ENCODE assay signal across 17 cellular contexts in genomic region chr10:104306897-104307296, GRCh38. TPM values are rescaled to one million over a fixed set of nuclear protein-coding genes. Genes with fewer than 3 reads are reported as not detected.
DNase-seq lines count a peak whose midpoint lies in the region; ATAC-seq, FAIRE-seq and TF ChIP-seq lines count a peak whose summit lies in the region.
"Had no signal": no experiment of that assay in that cellular context is flagged by ENCODE, and none has a peak within 500 bp of the region (broad histone marks: within the 10 kb centered on the region; RNA-seq: fewer than 3 reads in every experiment).

No MANE protein-coding gene starts in this region.

- no peak for TF ChIP-seq CTCF in IMR-90 (conservative IDR thresholded peaks at IDR 0.05; ENCODE audit: low read depth, low read length)
- no peak for TF ChIP-seq CTCF in H1 (IDR thresholded peaks at IDR 0.05; ENCODE audit: control extremely low read depth in 1 of 3, insufficient read depth in 1 of 3, low read depth in 1 of 3, low read length in 3 of 3)
- no peak for TF ChIP-seq CTCF in neutrophil (IDR thresholded peaks at IDR 0.05)
- no peak for TF ChIP-seq CTCF in GM13976 (IDR thresholded peaks at IDR 0.05; ENCODE audit: borderline replicate concordance, control extremely low read depth, extremely low read depth, insufficient read depth, missing control alignments)

- H3K27ac ChIP-seq in IMR-90 (ENCODE audit: insufficient read depth, low read length) (no peak overlapping the region), H1 (ENCODE audit: low read depth, low read length) (no peak overlapping the region), neutrophil (peak overlapping the region; percentile 72)
- H3K27ac ChIP-seq in effector memory CD4-positive, alpha-beta T cell (ENCODE audit: insufficient read depth, low read length, poor library complexity, severe bottlenecking) = no peak overlapping the region
- H3K27ac ChIP-seq: SK-N-MC, vagina had no signal

- H2BK5ac ChIP-seq in IMR-90 (ENCODE audit: low read depth, low read length, poor library complexity, severe bottlenecking) = no peak overlapping the region
- H2BK5ac ChIP-seq in H1 (ENCODE audit: low read depth, low read length) = no peak overlapping the region

- peaks cover 44% of the 10 kb centered on the region for H3K4me1 Mint-ChIP-seq in activated CD8-positive, alpha-beta memory T cell treated with anti-CD3 and anti-CD28 coated beads, Interleukin-2, amount 10 ng/mL, durations not matched to agents 7 days and 5 days

- peak; percentile 58 for DNase-seq in activated CD8-positive, alpha-beta memory T cell treated with anti-CD3 and anti-CD28 coated beads for 24 hours
- DNase-seq in activated CD8-positive, alpha-beta memory T cell treated with anti-CD3 and anti-CD28 coated beads, Interleukin-2, amount 10 ng/mL, durations not matched to agents 7 days and 5 days = no peak
- no peak for DNase-seq in IMR-90
- DNase-seq in H1 (ENCODE audit: low read depth in 1 of 2, low spot score in 2 of 2) = no peak
- no peak for DNase-seq in effector memory CD4-positive, alpha-beta T cell
- DNase-seq in AG08396 (ENCODE audit: low spot score) = no peak
- no peak for DNase-seq in GM13976 (ENCODE audit: low spot score)
- DNase-seq: midbrain; NCI-H187; NCI-H524 treated with DMSO at 0.1 percent for 48 hours; nucleus accumbens; stimulated activated CD4-positive, alpha-beta T cell treated with anti-CD3 and anti-CD28 coated beads, Interleukin-1b, Interleukin-23, amount 100 ng/mL, for 48 hours had no signal

- H3K4me3 ChIP-seq in IMR-90 (ENCODE audit: insufficient read depth, low read depth, low read length) (no peak overlapping the region), H1 (ENCODE audit: extremely low read depth in 1 of 4, insufficient read depth in 2 of 4, low read depth in 3 of 4, low read length in 4 of 4) (no peak overlapping the region), neutrophil (ENCODE audit: low read depth in 1 of 2, low read length in 1 of 2) (no peak overlapping the region)
- H3K4me3 ChIP-seq in effector memory CD4-positive, alpha-beta T cell (ENCODE audit: insufficient read depth, low read depth, low read length, poor library complexity, severe bottlenecking) = no peak overlapping the region
- H3K4me3 ChIP-seq: SK-N-MC, vagina had no signal

- in situ Hi-C loops in IMR-90 (cut with MboI; ENCODE audit: low sequenced_read_pairs) = no loop called here
- in situ Hi-C loops in GM13976 (cut with MboI; ENCODE audit: low sequenced_read_pairs, unreplicated experiment) = no loop called here

- H2BK20ac ChIP-seq in IMR-90 (ENCODE audit: low read depth, low read length) = no peak overlapping the region
- H2BK20ac ChIP-seq in H1 (ENCODE audit: low read length) = no peak overlapping the region

- POLR2A ChIA-PET in IMR-90 (lab: Charles Lee; ENCODE audit: unreplicated experiment) (no interaction called here), H1 (lab: Charles Lee; ENCODE audit: partially characterized antibody) (interaction anchor here (0.6 to 3.2 kb wide), 12 partner anchors 7 to 226 kb away, joined by 3 to 23 read pairs (median 4); no protein-coding TSS in a partner anchor)

- H3K56ac ChIP-seq in IMR-90 (ENCODE audit: extremely low read depth, insufficient read depth, low read length) (no peak overlapping the region), H1 (replicated peaks; ENCODE audit: insufficient read length, low read depth, low read length) (no peak overlapping the region)

- H3K27me3 ChIP-seq in IMR-90 (ENCODE audit: control insufficient read depth, insufficient read depth, low read length) (no peaks in the 10 kb centered on the region), H1 (replicated peaks in 1 of 4; ENCODE audit: control insufficient read depth in 3 of 4, extremely low read depth in 1 of 4, insufficient read depth in 3 of 4, low read length in 3 of 4) (no peaks in the 10 kb centered on the region), neutrophil (no peaks in the 10 kb centered on the region)
- H3K27me3 ChIP-seq in effector memory CD4-positive, alpha-beta T cell (replicated peaks; ENCODE audit: control insufficient read depth, insufficient read depth, low read length, poor library complexity, severe bottlenecking) = no peaks in the 10 kb centered on the region
- H3K27me3 ChIP-seq: vagina had no signal

- intact Hi-C loops in IMR-90 (cut with micrococcal nuclease) = no loop called here

- TF ChIP-seq RAD21 in IMR-90 (IDR thresholded peaks at IDR 0.05; ENCODE audit: low read length) (no peak), H1 (IDR thresholded peaks at IDR 0.05 in 1 of 2, conservative IDR thresholded peaks at IDR 0.05 in 1 of 2; ENCODE audit: low read depth in 2 of 2, low read length in 2 of 2) (0 out of 4 replicates have a peak, but pooled peaks of 1 of the 2 experiments have one; percentile 6)

- H3K36me3 Mint-ChIP-seq in activated CD8-positive, alpha-beta memory T cell treated with anti-CD3 and anti-CD28 coated beads, Interleukin-2, amount 10 ng/mL, durations not matched to agents 7 days and 5 days = peaks cover 15% of the 10 kb centered on the region

- no peak overlapping the region for H2AFZ ChIP-seq in IMR-90 (replicated peaks; ENCODE audit: low read length, poor library complexity)
- H2AFZ ChIP-seq in H1 (ENCODE audit: low read length) = no peak overlapping the region

- TF ChIP-seq EP300 in H1 (IDR thresholded peaks at IDR 0.05; ENCODE audit: borderline replicate concordance in 1 of 2, low read depth in 2 of 2, low read length in 2 of 2) = no peak

- FAIRE-seq in H1 (lab: Jason Lieb, UNC) = no peak

- peaks cover 18% of the 10 kb centered on the region for H3K4me1 ChIP-seq in IMR-90 (ENCODE audit: control insufficient read depth, insufficient read depth, low read length)
- peaks cover 0 to 7% (median 3%) of the 10 kb centered on the region in 4 experiments; a peak in 3 of 7 replicates for H3K4me1 ChIP-seq in H1 (replicated peaks in 1 of 4; ENCODE audit: control insufficient read depth in 3 of 4, insufficient read depth in 4 of 4, low read length in 3 of 4)
- peaks cover 36 to 67% of the 10 kb centered on the region in 2 experiments for H3K4me1 ChIP-seq in neutrophil (ENCODE audit: control insufficient read depth in 1 of 2, insufficient read depth in 1 of 2, low read depth in 1 of 2, low read length in 1 of 2)
- H3K4me1 ChIP-seq in effector memory CD4-positive, alpha-beta T cell (ENCODE audit: control insufficient read depth, insufficient read depth, low read length, poor library complexity, severe bottlenecking) = peaks cover 14% of the 10 kb centered on the region

- 0 out of 2 replicates have a peak, but pooled peaks have one; percentile 12 for TF ChIP-seq POLR2A in IMR-90 (IDR thresholded peaks at IDR 0.05; ENCODE audit: low read depth, low read length)
- no peak for TF ChIP-seq POLR2A in H1 (IDR thresholded peaks at IDR 0.05; ENCODE audit: control extremely low read depth in 1 of 2, low read depth in 2 of 2, low read length in 2 of 2)

- BruUV-seq in IMR-90 (replicated peaks; lab: Mats Ljungman, UMichigan) = no TSS peak

- no peak overlapping the region for H2BK120ac ChIP-seq in IMR-90 (ENCODE audit: low read depth, low read length)
- no peak overlapping the region for H2BK120ac ChIP-seq in H1 (replicated peaks; ENCODE audit: low read depth, low read length)

- dilution Hi-C loops in IMR-90 (cut with HindIII; ENCODE audit: low sequenced_read_pairs, unreplicated experiment) = no loop called here

- H3K79me1 ChIP-seq in IMR-90 (ENCODE audit: low read depth in 1 of 2, low read length in 2 of 2) = peaks cover 17 to 62% of the 10 kb centered on the region in 2 experiments
- no peaks in the 10 kb centered on the region; the same call in 1 of the 2 replicates for H3K79me1 ChIP-seq in H1 (ENCODE audit: low read depth, low read length)

- no peak overlapping the region for H3K27ac Mint-ChIP-seq in activated CD8-positive, alpha-beta memory T cell treated with anti-CD3 and anti-CD28 coated beads, Interleukin-2, amount 10 ng/mL, durations not matched to agents 7 days and 5 days

- H2BK12ac ChIP-seq in H1 (ENCODE audit: low read depth, low read length) = no peak overlapping the region

- no peak overlapping the region for H3K4me3 Mint-ChIP-seq in activated CD8-positive, alpha-beta memory T cell treated with anti-CD3 and anti-CD28 coated beads, Interleukin-2, amount 10 ng/mL, durations not matched to agents 7 days and 5 days
- H3K4me3 Mint-ChIP-seq: brain had no signal

- H3K4ac ChIP-seq in IMR-90 (ENCODE audit: low read depth, low read length) (0 out of 2 replicates have a peak overlapping the region, but pooled peaks have one; percentile 11), H1 (replicated peaks; ENCODE audit: insufficient read length, low read depth, low read length) (no peak overlapping the region)

- H3K23me2 ChIP-seq in H1 (ENCODE audit: low read depth, low read length) = no peaks in the 10 kb centered on the region

- H3K4me2 ChIP-seq in IMR-90 (ENCODE audit: low read depth, low read length) (no peak overlapping the region), H1 (ENCODE audit: insufficient read depth in 1 of 2, low read depth in 2 of 2, low read length in 2 of 2) (no peak overlapping the region)

- H2AK5ac ChIP-seq in IMR-90 (ENCODE audit: low read depth, low read length) (no peak overlapping the region), H1 (ENCODE audit: low read depth, low read length) (no peak overlapping the region)

- no peak overlapping the region for H3K14ac ChIP-seq in IMR-90 (replicated peaks; ENCODE audit: low read depth, low read length)
- H3K14ac ChIP-seq in H1 (ENCODE audit: insufficient read length) = no peak overlapping the region

- H3K9me3 ChIP-seq in IMR-90 (ENCODE audit: control insufficient read depth, insufficient read depth, low read length) (no peaks in the 10 kb centered on the region), H1 (ENCODE audit: insufficient read depth in 2 of 2, low read depth in 1 of 2, low read length in 1 of 2) (peaks cover 12 to 14% of the 10 kb centered on the region in 2 experiments), neutrophil (no peaks in the 10 kb centered on the region)
- no peaks in the 10 kb centered on the region for H3K9me3 ChIP-seq in effector memory CD4-positive, alpha-beta T cell (ENCODE audit: control insufficient read depth, low read length)
- H3K9me3 ChIP-seq: vagina had no signal

- H3K18ac ChIP-seq in IMR-90 (ENCODE audit: low read depth, low read length) = no peak overlapping the region
- H3K18ac ChIP-seq in H1 (ENCODE audit: extremely low read depth, low read length) = no peak overlapping the region

- H4K5ac ChIP-seq in IMR-90 (ENCODE audit: low read depth, low read length) (no peak overlapping the region), H1 (ENCODE audit: insufficient read length, low read depth, low read length) (no peak overlapping the region)

- H4K20me1 ChIP-seq in IMR-90 (ENCODE audit: insufficient read depth, low read length) (peaks cover 13% of the 10 kb centered on the region), H1 (replicated peaks in 1 of 2; ENCODE audit: control insufficient read depth in 1 of 2, insufficient read depth in 2 of 2, low read length in 2 of 2) (peaks cover 0 to 7% of the 10 kb centered on the region in 2 experiments)

- no peaks in the 10 kb centered on the region for H3K79me2 ChIP-seq in H1 (ENCODE audit: control insufficient read depth in 1 of 2, insufficient read depth in 2 of 2, low read length in 2 of 2)

- CTCF ChIA-PET in activated CD8-positive, alpha-beta memory T cell treated with anti-CD3 and anti-CD28 coated beads, Interleukin-2, amount 10 ng/mL, durations not matched to agents 7 days and 5 days (lab: Charles Lee) = interaction anchor here (1.0 to 14.7 kb wide), 12 partner anchors 9 to 43 kb away, joined by 3 to 270 read pairs (median 8); partner anchors contain the start of genes CFAP58 and ITPRIP
- CTCF ChIA-PET in IMR-90 (lab: Yijun Ruan, JAX) = interaction anchor here (0.8 to 2.0 kb wide), 5 partner anchors 12 to 32 kb away, joined by 3 to 5 read pairs (median 3); partner anchors contain the start of gene ITPRIP
- CTCF ChIA-PET in H1 (lab: Charles Lee; ENCODE audit: partially characterized antibody) = interaction anchor here (0.9 to 14.8 kb wide), 16 partner anchors 9 to 417 kb away, joined by 3 to 331 read pairs (median 12); partner anchors contain the start of genes CFAP58 and ITPRIP

- ATAC-seq in activated CD8-positive, alpha-beta memory T cell treated with anti-CD3 and anti-CD28 coated beads, Interleukin-2, amount 10 ng/mL, durations not matched to agents 7 days and 5 days = no peak
- no peak for ATAC-seq in IMR-90 (ENCODE audit: low read depth)
- ATAC-seq: activated naive CD4-positive, alpha-beta T cell treated with anti-CD3 and anti-CD28 coated beads, Interleukin-2, amount 50 U/mL, for 72 hours had no signal

- H2BK15ac ChIP-seq in IMR-90 (ENCODE audit: low read depth, low read length) = no peak overlapping the region; the same call in 2 of the 3 replicates
- 0 out of 2 replicates have a peak overlapping the region, but pooled peaks have one; percentile 48 for H2BK15ac ChIP-seq in H1 (ENCODE audit: low read length)

- H3K36me3 ChIP-seq in IMR-90 (ENCODE audit: control insufficient read depth, insufficient read depth, low read length) (peaks cover 13% of the 10 kb centered on the region), H1 (ENCODE audit: control insufficient read depth in 2 of 4, insufficient read depth in 4 of 4, low read length in 3 of 4) (0 out of 8 replicates have a peak, but pooled peaks cover 0 to 5% (median 0%) of the 10 kb centered on the region in 4 experiments), neutrophil (peaks cover 56% of the 10 kb centered on the region)
- peaks cover 5% of the 10 kb centered on the region for H3K36me3 ChIP-seq in effector memory CD4-positive, alpha-beta T cell (ENCODE audit: control insufficient read depth, insufficient read depth, low read length)
- H3K36me3 ChIP-seq: vagina had no signal

- no peak overlapping the region for H2AK9ac ChIP-seq in IMR-90 (replicated peaks; ENCODE audit: low read depth, low read length, poor library complexity)

- peaks cover 4% of the 10 kb centered on the region for H3K9me3 Mint-ChIP-seq in activated CD8-positive, alpha-beta memory T cell treated with anti-CD3 and anti-CD28 coated beads, Interleukin-2, amount 10 ng/mL, durations not matched to agents 7 days and 5 days (ENCODE audit: low read depth)

- H4K8ac ChIP-seq in IMR-90 (ENCODE audit: low read depth in 2 of 2, low read length in 2 of 2) (no peak overlapping the region), H1 (ENCODE audit: extremely low read depth, insufficient read depth, low read length) (no peak overlapping the region)

- H4K91ac ChIP-seq in IMR-90 (ENCODE audit: insufficient read depth, low read depth, low read length) (no peak overlapping the region), H1 (replicated peaks; ENCODE audit: insufficient read length, low read length) (no peak overlapping the region)

- H3K27me3 Mint-ChIP-seq in activated CD8-positive, alpha-beta memory T cell treated with anti-CD3 and anti-CD28 coated beads, Interleukin-2, amount 10 ng/mL, durations not matched to agents 7 days and 5 days = no peaks in the 10 kb centered on the region

- H3K9ac ChIP-seq in IMR-90 (ENCODE audit: low read depth, low read length) (no peak overlapping the region), H1 (replicated peaks in 1 of 4; ENCODE audit: extremely low read depth in 1 of 4, low read depth in 3 of 4, low read length in 3 of 4) (no peak overlapping the region; a peak in 1 of 7 replicates)

- H3K23ac ChIP-seq in IMR-90 (ENCODE audit: low read depth, low read length) = no peak overlapping the region
- no peak overlapping the region for H3K23ac ChIP-seq in H1 (ENCODE audit: insufficient read length)

- no CpG with 5 or more reads among the region's 3 CpGs for WGBS in IMR-90 (ENCODE audit: extremely low coverage in 2 of 2, insufficient read length in 1 of 2), 2 experiments
- WGBS in H1 (ENCODE audit: extremely low coverage in 1 of 2, insufficient coverage in 1 of 2, insufficient read length in 1 of 2, insufficient replicate concordance in 2 of 2, low coverage in 1 of 2, low lambda C conversion rate in 2 of 2, missing lambda C conversion rate in 1 of 2), 2 experiments = 89% methylated on average over 3 of the region's 3 CpGs; no CpG with 5 or more reads in 1 of the 2 experiments

- peaks cover 30% of the 10 kb centered on the region for H3K9me1 ChIP-seq in IMR-90 (ENCODE audit: insufficient read depth, low read length)

RNA-seq across cellular contexts. Expression of gene ITPRIP, which starts 31.4 kb away (rescaled TPM):
- 10 to 100 TPM; 21.6 to 21.9 TPM for total RNA-seq in activated CD8-positive, alpha-beta memory T cell treated with anti-CD3 and anti-CD28 coated beads, Interleukin-2, amount 10 ng/mL, durations not matched to agents 7 days and 5 days
- 7.2 and 7.5 TPM in 2 replicates for total RNA-seq in IMR-90 (2012; rRNA removed)
- polyA plus RNA-seq in IMR-90 (2012; rRNA removed) = 31.9 and 38.1 TPM in 2 replicates
- polyA plus RNA-seq in IMR-90 (2012; cell fraction: cytosol; rRNA removed) = 24.7 and 46.9 TPM in 2 replicates
- 64.8 and 65.2 TPM in 2 replicates for polyA plus RNA-seq in IMR-90 (2012; cell fraction: nucleus; rRNA removed; ENCODE audit: low replicate concordance)
- 16.9 and 17.1 TPM in 2 replicates for total RNA-seq in H1 (2021; fragmentation: NEBNext Ultra II Directional; extraction: Animal tissue kit (Norgen Biotek cat#: 25700))
- 15.2 and 15.3 TPM in 2 replicates for polyA plus RNA-seq in H1 (2011; rRNA removed)
- 11.4 TPM for polyA plus RNA-seq in H1 (2011; cell fraction: cytosol; rRNA removed)
- 17.8 TPM for polyA plus RNA-seq in H1 (2011; cell fraction: nucleus; rRNA removed)
- 13.9 to 16.3 TPM (median 15.0 TPM) in 4 replicates for polyA plus RNA-seq in H1 (2012, experiment 1 of 2)
- polyA plus RNA-seq in H1 (2012, experiment 2 of 2) = 12.2 TPM
- polyA plus RNA-seq in H1 (2013, experiment 1 of 2) = 20.7 TPM
- 21.2 TPM for polyA plus RNA-seq in H1 (2013, experiment 2 of 2)
- 20.2 and 21.4 TPM in 2 replicates for polyA minus RNA-seq in H1 (2011; rRNA and poly(A)+ RNA removed)
- 8.9 TPM for polyA minus RNA-seq in H1 (2011; cell fraction: cytosol; rRNA and poly(A)+ RNA removed)
- 23.5 TPM for polyA minus RNA-seq in H1 (2011; cell fraction: nucleus; rRNA and poly(A)+ RNA removed)

RNA-seq across cellular contexts. Expression of gene GSTO2, which starts 37.9 kb away (rescaled TPM):
- 1 to 10 TPM in 1 of 2 experiments, under 1 TPM in 1; 0.96 to 1.3 TPM for total RNA-seq in activated CD8-positive, alpha-beta memory T cell treated with anti-CD3 and anti-CD28 coated beads, Interleukin-2, amount 10 ng/mL, durations not matched to agents 7 days and 5 days
- total RNA-seq in IMR-90 (2012; rRNA removed) = 1.9 and 2.3 TPM in 2 replicates
- polyA plus RNA-seq in IMR-90 (2012; rRNA removed) = 1.1 and 1.4 TPM in 2 replicates
- polyA plus RNA-seq in IMR-90 (2012; cell fraction: cytosol; rRNA removed) = 1.0 and 3.0 TPM in 2 replicates
- polyA plus RNA-seq in IMR-90 (2012; cell fraction: nucleus; rRNA removed; ENCODE audit: low replicate concordance) = 1.2 and 2.8 TPM in 2 replicates
- total RNA-seq in H1 (2021; fragmentation: NEBNext Ultra II Directional; extraction: Animal tissue kit (Norgen Biotek cat#: 25700)) = 12.7 and 13.1 TPM in 2 replicates
- polyA plus RNA-seq in H1 (2011; rRNA removed) = 34.0 and 41.7 TPM in 2 replicates
- 28.2 TPM for polyA plus RNA-seq in H1 (2011; cell fraction: cytosol; rRNA removed)
- polyA plus RNA-seq in H1 (2011; cell fraction: nucleus; rRNA removed) = 20.6 TPM
- 17.5 to 19.3 TPM (median 17.6 TPM) in 4 replicates for polyA plus RNA-seq in H1 (2012, experiment 1 of 2)
- 23.3 TPM for polyA plus RNA-seq in H1 (2012, experiment 2 of 2)
- polyA plus RNA-seq in H1 (2013, experiment 1 of 2) = 12.6 TPM
- polyA plus RNA-seq in H1 (2013, experiment 2 of 2) = 11.7 TPM
- 19.5 and 23.4 TPM in 2 replicates for polyA minus RNA-seq in H1 (2011; rRNA and poly(A)+ RNA removed)
- polyA minus RNA-seq in H1 (2011; cell fraction: cytosol; rRNA and poly(A)+ RNA removed) = 6.8 TPM
- polyA minus RNA-seq in H1 (2011; cell fraction: nucleus; rRNA and poly(A)+ RNA removed) = 16.5 TPM

RNA-seq across cellular contexts. Expression of gene CFAP58, which starts 46.7 kb away (rescaled TPM):
- total RNA-seq in activated CD8-positive, alpha-beta memory T cell treated with anti-CD3 and anti-CD28 coated beads, Interleukin-2, amount 10 ng/mL, durations not matched to agents 7 days and 5 days = under 1 TPM; 0.56 to 0.64 TPM
- 0.36 and 0.83 TPM in 2 replicates for total RNA-seq in IMR-90 (2012; rRNA removed)
- polyA plus RNA-seq in IMR-90 (2012; rRNA removed) (0.57 and 0.72 TPM in 2 replicates), H1 (2011; rRNA removed) (0.09 and 0.32 TPM in 2 replicates)
- polyA plus RNA-seq in IMR-90 (2012; cell fraction: cytosol; rRNA removed) = 0.03 and 0.09 TPM in 2 replicates
- 0.14 and 1.3 TPM in 2 replicates for polyA plus RNA-seq in IMR-90 (2012; cell fraction: nucleus; rRNA removed; ENCODE audit: low replicate concordance)
- 0.71 and 1.1 TPM in 2 replicates for total RNA-seq in H1 (2021; fragmentation: NEBNext Ultra II Directional; extraction: Animal tissue kit (Norgen Biotek cat#: 25700))
- polyA plus RNA-seq in H1 (2011; cell fraction: cytosol; rRNA removed) = 0.67 TPM
- 0.66 TPM for polyA plus RNA-seq in H1 (2011; cell fraction: nucleus; rRNA removed)
- 0.97 to 1.5 TPM (median 1.3 TPM) in 4 replicates for polyA plus RNA-seq in H1 (2012, experiment 1 of 2)
- polyA plus RNA-seq in H1 (2012, experiment 2 of 2) = 0.16 TPM
- 0.63 TPM for polyA plus RNA-seq in H1 (2013, experiment 1 of 2)
- polyA plus RNA-seq in H1 (2013, experiment 2 of 2) = 0.68 TPM
- 0.35 and 0.80 TPM in 2 replicates for polyA minus RNA-seq in H1 (2011; rRNA and poly(A)+ RNA removed)
- 1.5 TPM for polyA minus RNA-seq in H1 (2011; cell fraction: cytosol; rRNA and poly(A)+ RNA removed)
- polyA minus RNA-seq in H1 (2011; cell fraction: nucleus; rRNA and poly(A)+ RNA removed) = 2.1 TPM

RNA-seq across cellular contexts. Expression of gene GSTO1, which starts 52.2 kb away (rescaled TPM):
- 100 to 1,000 TPM; 128 to 161 TPM for total RNA-seq in activated CD8-positive, alpha-beta memory T cell treated with anti-CD3 and anti-CD28 coated beads, Interleukin-2, amount 10 ng/mL, durations not matched to agents 7 days and 5 days
- total RNA-seq in IMR-90 (2012; rRNA removed) = 258 and 330 TPM in 2 replicates
- 186 and 189 TPM in 2 replicates for polyA plus RNA-seq in IMR-90 (2012; rRNA removed)
- 142 and 178 TPM in 2 replicates for polyA plus RNA-seq in IMR-90 (2012; cell fraction: cytosol; rRNA removed)
- polyA plus RNA-seq in IMR-90 (2012; cell fraction: nucleus; rRNA removed; ENCODE audit: low replicate concordance) = 39.1 and 96.8 TPM in 2 replicates
- 32.5 and 33.8 TPM in 2 replicates for total RNA-seq in H1 (2021; fragmentation: NEBNext Ultra II Directional; extraction: Animal tissue kit (Norgen Biotek cat#: 25700))
- 17.3 and 22.4 TPM in 2 replicates for polyA plus RNA-seq in H1 (2011; rRNA removed)
- 35.1 TPM for polyA plus RNA-seq in H1 (2011; cell fraction: cytosol; rRNA removed)
- polyA plus RNA-seq in H1 (2011; cell fraction: nucleus; rRNA removed) = 8.9 TPM
- 36.6 to 51.9 TPM (median 38.2 TPM) in 4 replicates for polyA plus RNA-seq in H1 (2012, experiment 1 of 2)
- polyA plus RNA-seq in H1 (2012, experiment 2 of 2) = 38.4 TPM
- polyA plus RNA-seq in H1 (2013, experiment 1 of 2) = 38.7 TPM
- 35.2 TPM for polyA plus RNA-seq in H1 (2013, experiment 2 of 2)
- 8.4 and 9.0 TPM in 2 replicates for polyA minus RNA-seq in H1 (2011; rRNA and poly(A)+ RNA removed)
- 9.7 TPM for polyA minus RNA-seq in H1 (2011; cell fraction: cytosol; rRNA and poly(A)+ RNA removed)
- 10.0 TPM for polyA minus RNA-seq in H1 (2011; cell fraction: nucleus; rRNA and poly(A)+ RNA removed)
